In the genomic region with DNA sequence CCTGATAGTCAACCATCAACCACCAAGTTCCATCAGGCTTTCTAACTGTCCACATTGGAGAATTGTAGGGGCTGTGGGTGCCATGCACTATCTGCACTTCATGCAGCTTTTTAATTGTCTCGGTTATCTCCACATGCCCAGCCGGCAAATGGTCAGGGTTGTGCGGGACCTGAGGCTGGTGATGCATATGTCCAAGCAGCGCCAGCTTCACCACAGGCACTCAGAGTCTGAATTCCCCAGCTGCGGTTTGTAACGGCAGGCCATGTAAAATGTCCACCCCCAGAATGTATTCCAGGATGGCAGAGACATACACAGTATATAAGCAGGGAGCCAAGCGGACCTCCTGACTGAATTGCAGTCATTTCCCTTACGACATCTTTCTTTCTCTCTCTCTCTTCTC, we compare ENCODE assay signal across 33 cellular contexts.
"Had no signal": no experiment of that assay in that cellular context is flagged by ENCODE, and none has a peak within 500 bp of the region (broad histone marks: within the 10 kb centered on the region; RNA-seq: fewer than 3 reads in every experiment).

No MANE protein-coding gene starts in this region.

- H2AFZ ChIP-seq: hepatocyte had no signal

- H3K4me3 Mint-ChIP-seq: activated CD4-positive, alpha-beta T cell treated with anti-CD3 and anti-CD28 coated beads, Interleukin-2, amount 10 ng/mL, durations not matched to agents 7 days and 5 days; activated CD8-positive, alpha-beta T cell treated with anti-CD3 and anti-CD28 coated beads for 36 hours; activated naive CD4-positive, alpha-beta T cell treated with anti-CD3 and anti-CD28 coated beads, Interleukin-2, amount 50 U/mL, for 24 hours; activated T-cell treated with anti-CD3 and anti-CD28 coated beads, Interleukin-2, amount 50 U/mL, for 4 hours; activated T-helper 17 cell treated with anti-CD3 and anti-CD28 coated beads, Interleukin-2, amount 50 U/mL, for 72 hours; naive B cell; nephron progenitor cell; stimulated activated naive B cell treated with anti-CD40 and anti-IgM and Interleukin-4, amounts not matched to agents 10 μg/mL and 1 μg/mL and 100 μg/mL, for 72 hours; T-helper 1 cell treated with Interleukin-12 subunit alpha and Interleukin-12 subunit beta and Interleukin-4 antibody, amounts not matched to agents 30 μg/mL and 1 μg/mL, for 36 hours; WTC11 had no signal

- H3K9me3 ChIP-seq: body of pancreas, colonic mucosa, gastroesophageal sphincter, neutrophil, pancreas, prostate gland, thyroid gland had no signal

- H3K4me1 Mint-ChIP-seq: activated CD4-positive, alpha-beta T cell treated with anti-CD3 and anti-CD28 coated beads, Interleukin-2, amount 10 ng/mL, durations not matched to agents 7 days and 5 days; activated naive CD4-positive, alpha-beta T cell treated with anti-CD3 and anti-CD28 coated beads, Interleukin-2, amount 50 U/mL, for 24 hours; activated T-helper 17 cell treated with anti-CD3 and anti-CD28 coated beads, Interleukin-2, amount 50 U/mL, for 72 hours; naive B cell; nephron progenitor cell; stimulated activated naive B cell treated with anti-CD40 and anti-IgM and Interleukin-4, amounts not matched to agents 10 μg/mL and 1 μg/mL and 100 μg/mL, for 72 hours; WTC11 had no signal

- H3K36me3 ChIP-seq: colonic mucosa, gastroesophageal sphincter, left ventricle myocardium inferior, neutrophil, pancreas, prostate gland, stomach, thyroid gland had no signal

- H3K4me3 ChIP-seq: body of pancreas, colonic mucosa, gastroesophageal sphincter, hepatocyte, left ventricle myocardium inferior, lung, pancreas, prostate gland, stomach, thyroid gland had no signal

- H3K27me3 ChIP-seq: body of pancreas, colonic mucosa, gastroesophageal sphincter, hepatocyte, neutrophil, pancreas, stomach, thyroid gland had no signal

- H3K27me3 Mint-ChIP-seq: activated CD4-positive, alpha-beta T cell treated with anti-CD3 and anti-CD28 coated beads, Interleukin-2, amount 10 ng/mL, durations not matched to agents 7 days and 5 days; activated CD8-positive, alpha-beta T cell treated with anti-CD3 and anti-CD28 coated beads for 36 hours had no signal

- H3K36me3 Mint-ChIP-seq: activated naive CD4-positive, alpha-beta T cell treated with anti-CD3 and anti-CD28 coated beads, Interleukin-2, amount 50 U/mL, for 24 hours; naive B cell; stimulated activated naive B cell treated with anti-CD40 and anti-IgM and Interleukin-4, amounts not matched to agents 10 μg/mL and 1 μg/mL and 100 μg/mL, for 72 hours had no signal

- DNase-seq: activated CD4-positive, alpha-beta T cell treated with anti-CD3 and anti-CD28 coated beads for 1 hour; activated CD4-positive, alpha-beta T cell treated with anti-CD3 and anti-CD28 coated beads, Interleukin-2, amount 10 ng/mL, durations not matched to agents 7 days and 5 days; activated CD8-positive, alpha-beta T cell treated with anti-CD3 and anti-CD28 coated beads for 36 hours; activated gamma-delta T cell treated with Interleukin-2 at 50 U/mL for 16 hours; activated T-cell treated with anti-CD3 and anti-CD28 coated beads, Interleukin-2, amount 50 U/mL, for 4 hours; anterior cingulate cortex; body of pancreas; colonic mucosa; effector CD8-positive, alpha-beta T cell; islet precursor cell; left ventricle myocardium inferior; mesendoderm; naive B cell; nephron progenitor cell; retina; stimulated activated CD4-positive, alpha-beta T cell treated with anti-CD3 and anti-CD28 coated beads, Interleukin-15, amount 100 ng/mL, for 24 hours; stimulated activated CD4-positive, alpha-beta T cell treated with anti-CD3 and anti-CD28 coated beads, Interleukin-2, amount 100 ng/mL, for 24 hours; stimulated activated naive B cell treated with anti-CD40 and anti-IgM and Interleukin-4, amounts not matched to agents 10 μg/mL and 1 μg/mL and 100 μg/mL, for 72 hours; stomach; T1000; thyroid gland had no signal

- H3K79me2 ChIP-seq: hepatocyte had no signal

- H3K4me1 ChIP-seq: body of pancreas, colonic mucosa, gastroesophageal sphincter, pancreas, prostate gland, stomach, thyroid gland had no signal

- H3K4me2 ChIP-seq: hepatocyte had no signal

- H3K27ac ChIP-seq: body of pancreas, colonic mucosa, epithelial cell of prostate, gastroesophageal sphincter, hepatocyte, neutrophil, pancreas, prostate gland, stomach, thyroid gland had no signal

- H3K27ac Mint-ChIP-seq: activated CD4-positive, alpha-beta T cell treated with anti-CD3 and anti-CD28 coated beads, Interleukin-2, amount 10 ng/mL, durations not matched to agents 7 days and 5 days; activated CD8-positive, alpha-beta T cell treated with anti-CD3 and anti-CD28 coated beads for 36 hours; activated naive CD4-positive, alpha-beta T cell treated with anti-CD3 and anti-CD28 coated beads, Interleukin-2, amount 50 U/mL, for 24 hours; activated T-helper 17 cell treated with anti-CD3 and anti-CD28 coated beads, Interleukin-2, amount 50 U/mL, for 72 hours; naive B cell; nephron progenitor cell; stimulated activated naive B cell treated with anti-CD40 and anti-IgM and Interleukin-4, amounts not matched to agents 10 μg/mL and 1 μg/mL and 100 μg/mL, for 72 hours; T-helper 1 cell treated with Interleukin-12 subunit alpha and Interleukin-12 subunit beta and Interleukin-4 antibody, amounts not matched to agents 30 μg/mL and 1 μg/mL, for 36 hours; WTC11 had no signal

- FAIRE-seq: endometrium, pancreas had no signal

- ATAC-seq: activated CD8-positive, alpha-beta T cell treated with anti-CD3 and anti-CD28 coated beads for 36 hours; activated T-cell treated with anti-CD3 and anti-CD28 coated beads, Interleukin-2, amount 50 U/mL, for 4 hours; activated T-helper 17 cell treated with anti-CD3 and anti-CD28 coated beads, Interleukin-2, amount 50 U/mL, for 72 hours; body of pancreas; gastroesophageal sphincter; pancreas; stimulated activated naive B cell treated with anti-CD40 and anti-IgM and Interleukin-4, amounts not matched to agents 10 μg/mL and 1 μg/mL and 100 μg/mL, for 72 hours; WTC11 had no signal
